In genomic region chr9:79312686-79313421, GRCh38 we compare ENCODE assay signal across 24 cellular contexts.
"Had no signal": no experiment of that assay in that cellular context is flagged by ENCODE, and none has a peak within 500 bp of the region (broad histone marks: within the 10 kb centered on the region; RNA-seq: fewer than 3 reads in every experiment).

No MANE protein-coding gene starts in this region.

- H3K4me3 ChIP-seq: left ventricle myocardium inferior, ovary, prostate gland, thyroid gland had no signal

- H3K36me3 ChIP-seq: left ventricle myocardium inferior, neutrophil, ovary, prostate gland, thyroid gland had no signal

- H3K9me3 Mint-ChIP-seq: activated CD4-positive, alpha-beta memory T cell treated with anti-CD3 and anti-CD28 coated beads for 36 hours; activated naive CD8-positive, alpha-beta T cell treated with anti-CD3 and anti-CD28 coated beads, Interleukin-2, amount 10 ng/mL, durations not matched to agents 7 days and 5 days; immature natural killer cell; mesothelial cell of epicardium; natural killer cell; stimulated activated naive CD8-positive, alpha-beta T cell treated with anti-CD3 and anti-CD28 coated beads, Interleukin-15, Interleukin-2, amounts not matched to agents 100 ng/mL and 50 ng/mL, for 24 hours; T-helper 1 cell treated with Interleukin-12 subunit alpha and Interleukin-12 subunit beta and Interleukin-4 antibody, amounts not matched to agents 30 μg/mL and 1 μg/mL, for 36 hours had no signal

- H3K4me1 Mint-ChIP-seq: activated naive CD8-positive, alpha-beta T cell treated with anti-CD3 and anti-CD28 coated beads, Interleukin-2, amount 10 ng/mL, durations not matched to agents 7 days and 5 days; immature natural killer cell; mesothelial cell of epicardium; natural killer cell had no signal

- H3K27me3 ChIP-seq: neutrophil, ovary, thyroid gland had no signal

- H3K4me1 ChIP-seq: left ventricle myocardium inferior, prostate gland, thyroid gland had no signal

- H3K27ac ChIP-seq: left ventricle myocardium inferior, neutrophil, ovary, prostate gland, thyroid gland had no signal

- H3K36me3 Mint-ChIP-seq: activated CD4-positive, alpha-beta memory T cell treated with anti-CD3 and anti-CD28 coated beads for 36 hours; activated naive CD8-positive, alpha-beta T cell treated with anti-CD3 and anti-CD28 coated beads, Interleukin-2, amount 10 ng/mL, durations not matched to agents 7 days and 5 days; immature natural killer cell; mesothelial cell of epicardium; natural killer cell had no signal

- ATAC-seq: natural killer cell, right cardiac atrium had no signal

- H3K4me3 Mint-ChIP-seq: activated CD4-positive, alpha-beta memory T cell treated with anti-CD3 and anti-CD28 coated beads for 36 hours; activated naive CD8-positive, alpha-beta T cell treated with anti-CD3 and anti-CD28 coated beads, Interleukin-2, amount 10 ng/mL, durations not matched to agents 7 days and 5 days; immature natural killer cell; mesothelial cell of epicardium; natural killer cell; stimulated activated naive CD8-positive, alpha-beta T cell treated with anti-CD3 and anti-CD28 coated beads, Interleukin-15, Interleukin-2, amounts not matched to agents 100 ng/mL and 50 ng/mL, for 24 hours; T-helper 1 cell treated with Interleukin-12 subunit alpha and Interleukin-12 subunit beta and Interleukin-4 antibody, amounts not matched to agents 30 μg/mL and 1 μg/mL, for 36 hours had no signal

- H3K27ac Mint-ChIP-seq: activated CD4-positive, alpha-beta memory T cell treated with anti-CD3 and anti-CD28 coated beads for 36 hours; activated naive CD8-positive, alpha-beta T cell treated with anti-CD3 and anti-CD28 coated beads, Interleukin-2, amount 10 ng/mL, durations not matched to agents 7 days and 5 days; immature natural killer cell; mesothelial cell of epicardium; natural killer cell; stimulated activated naive CD8-positive, alpha-beta T cell treated with anti-CD3 and anti-CD28 coated beads, Interleukin-15, Interleukin-2, amounts not matched to agents 100 ng/mL and 50 ng/mL, for 24 hours; T-helper 1 cell treated with Interleukin-12 subunit alpha and Interleukin-12 subunit beta and Interleukin-4 antibody, amounts not matched to agents 30 μg/mL and 1 μg/mL, for 36 hours had no signal

- H3K27me3 Mint-ChIP-seq: activated CD4-positive, alpha-beta memory T cell treated with anti-CD3 and anti-CD28 coated beads for 36 hours had no signal

- H3K9me3 ChIP-seq: left ventricle myocardium inferior, neutrophil, ovary, prostate gland, thyroid gland had no signal

- DNase-seq: activated CD4-positive, alpha-beta memory T cell treated with anti-CD3 and anti-CD28 coated beads for 36 hours; activated CD4-positive, alpha-beta T cell treated with anti-CD3 and anti-CD28 coated beads for 4 hours; activated CD4-positive, CD25-positive, alpha-beta regulatory T cell; activated naive CD4-positive, alpha-beta T cell treated with Interleukin-2 at 50 U/mL for 16 hours; activated naive CD8-positive, alpha-beta T cell treated with anti-CD3 and anti-CD28 coated beads, Interleukin-2, amount 10 ng/mL, durations not matched to agents 7 days and 5 days; activated T-cell treated with anti-CD3 and anti-CD28 coated beads, Interleukin-2, amount 50 U/mL, for 48 hours; cortex of kidney; immature natural killer cell; kidney glomerular epithelial cell; left ventricle myocardium inferior; natural killer cell; ovary; right cardiac atrium; stimulated activated CD4-positive, alpha-beta T cell treated with anti-CD3 and anti-CD28 coated beads, Interleukin-12 subunit alpha, Interleukin-12 subunit beta, amount 100 ng/mL, for 4 hours; stimulated activated CD4-positive, alpha-beta T cell treated with anti-CD3 and anti-CD28 coated beads, Interleukin-4, amount 100 ng/mL, for 4 hours; substantia nigra; T1000; thyroid gland had no signal

- FAIRE-seq: endometrium had no signal
